ENCODE assay signal across 9 cellular contexts in the genomic region with DNA sequence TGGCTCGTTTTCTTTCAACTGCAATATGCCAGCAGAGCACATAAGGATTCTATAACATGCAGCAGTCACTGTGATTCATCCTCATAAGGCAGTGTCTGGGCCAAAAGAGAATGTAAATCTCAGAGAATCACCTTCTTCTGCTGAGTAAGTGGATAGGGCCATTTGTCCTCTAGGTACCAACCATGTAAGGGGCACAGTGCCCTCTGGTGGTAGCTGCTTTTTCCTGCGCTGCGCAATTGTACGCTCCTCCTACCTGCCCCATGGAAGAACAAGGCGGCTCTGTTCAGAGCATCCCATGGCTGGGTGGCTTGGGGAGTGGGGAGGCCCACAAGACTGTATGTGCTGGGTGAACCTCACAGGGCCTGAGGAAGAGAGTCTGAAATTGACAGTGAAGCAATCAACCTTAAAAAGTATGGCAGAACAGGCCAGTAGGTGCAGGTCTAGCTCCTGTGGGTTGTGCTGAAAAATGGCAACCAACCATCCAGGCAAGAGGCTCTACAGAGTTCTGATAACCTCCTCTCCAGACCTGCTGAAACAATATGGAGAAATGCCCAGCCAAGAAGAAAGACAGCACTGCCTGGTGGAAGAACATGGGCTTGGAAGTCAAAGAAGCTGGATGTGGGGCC.
DNase-seq lines count a peak whose midpoint lies in the region; ATAC-seq, FAIRE-seq and TF ChIP-seq lines count a peak whose summit lies in the region.
"Had no signal": no experiment of that assay in that cellular context is flagged by ENCODE, and none has a peak within 500 bp of the region (broad histone marks: within the 10 kb centered on the region; RNA-seq: fewer than 3 reads in every experiment).

No MANE protein-coding gene starts in this region.

- 10% methylated on average over 5 of the region's 5 CpGs for WGBS in A549 (ENCODE audit: missing lambda C conversion rate)
- WGBS in right cardiac atrium = 14% methylated on average over 5 of the region's 5 CpGs

- CTCF ChIA-PET in A549 (lab: Yijun Ruan, JAX) = interaction anchor here (0.6 to 3.0 kb wide), 28 partner anchors 9 to 964 kb away, joined by 3 to 33 read pairs (median 3); partner anchors contain the start of gene ADAM12

- H3K4me1 ChIP-seq in A549 = no peaks in the 10 kb centered on the region
- no peaks in the 10 kb centered on the region for H3K4me1 ChIP-seq in right cardiac atrium (ENCODE audit: control insufficient read depth, insufficient read depth, low read length)

- DNase-seq in A549 (ENCODE audit: low read depth in 1 of 2, low spot score in 1 of 2) = peak; percentile 55 to 84
- DNase-seq in GM12892 (ENCODE audit: insufficient read length) = peak; percentile 1
- peak; percentile 79 for DNase-seq in HT1080 (ENCODE audit: low read depth)
- peak; percentile 49 for DNase-seq in SK-N-DZ (ENCODE audit: low spot score)
- DNase-seq in amygdala (lab: John Stamatoyannopoulos, UW) = peak in 52 of 56 donors; percentile 12 to 88 (median 52)
- DNase-seq in right cardiac atrium = peak; percentile 68 to 87 (median 82)
- peak; percentile 84 for DNase-seq in retina

- peak; percentile 99 to 100 for ATAC-seq in A549
- ATAC-seq in right cardiac atrium = peak; percentile 48 to 82
- ATAC-seq in GM19397 (IDR thresholded peaks at IDR 0.05; ENCODE audit: unreplicated experiment) = no peak
- ATAC-seq: naive thymus-derived CD8-positive, alpha-beta T cell had no signal

- no peak for TF ChIP-seq EP300 in A549 (IDR thresholded peaks at IDR 0.05)

- peak; percentile 81 for TF ChIP-seq CTCF in A549 (IDR thresholded peaks at IDR 0.05)

- TF ChIP-seq POLR2A in A549 (IDR thresholded peaks at IDR 0.05; ENCODE audit: low read length) (no peak), GM12892 (IDR thresholded peaks at IDR 0.05; ENCODE audit: low read depth, low read length) (no peak)

- H3K9me3 ChIP-seq in A549 = no peaks in the 10 kb centered on the region
- no peaks in the 10 kb centered on the region for H3K9me3 ChIP-seq in right cardiac atrium (ENCODE audit: control insufficient read depth, low read length)

- FAIRE-seq in A549 (lab: Jason Lieb, UNC) (no peak), GM12892 (lab: Jason Lieb, UNC) (peak; percentile 5)

- H3K4me3 ChIP-seq in A549 (no peak overlapping the region), right cardiac atrium (ENCODE audit: low read length) (no peak overlapping the region)

- POLR2A ChIA-PET in A549 (lab: Yijun Ruan, JAX) = no interaction called here

- intact Hi-C loops in right cardiac atrium (cut with DNase I) = loop anchor here in 1 of 4 donors (5.0 kb wide), 1 partner anchor 767 kb away; no protein-coding TSS in a partner anchor

- H3K27ac ChIP-seq in A549 (0 out of 6 replicates have a peak overlapping the region, but pooled peaks of 1 of the 2 experiments have one; percentile 5), right cardiac atrium (ENCODE audit: low read length) (no peak overlapping the region)

- TF ChIP-seq RAD21 in A549 (conservative IDR thresholded peaks at IDR 0.05 in 1 of 2, IDR thresholded peaks at IDR 0.05 in 1 of 2) = peak; percentile 85 to 86

- H3K4me2 ChIP-seq in A549 = no peak overlapping the region

- H3K27me3 ChIP-seq in right cardiac atrium (ENCODE audit: control insufficient read depth, insufficient read depth) = no peaks in the 10 kb centered on the region

TF ChIP-seq in A549, 52 proteins besides CTCF, POLR2A, EP300 and RAD21:
- TF ChIP-seq, protein P1, sequence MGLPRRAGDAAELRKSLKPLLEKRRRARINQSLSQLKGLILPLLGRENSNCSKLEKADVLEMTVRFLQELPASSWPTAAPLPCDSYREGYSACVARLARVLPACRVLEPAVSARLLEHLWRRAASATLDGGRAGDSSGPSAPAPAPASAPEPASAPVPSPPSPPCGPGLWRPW (IDR thresholded peaks at IDR 0.05) = no peak
- TF ChIP-seq MAFK (IDR thresholded peaks at IDR 0.05; ENCODE audit: partially characterized antibody) (peak; percentile 71), SMC3 (IDR thresholded peaks at IDR 0.05) (peak; percentile 87)

Comparison
In these comparisons a context has a peak if more than half of its experiments do, and no peak if none do; other contexts are left out.
1. DNase-seq: peak in every context shown above with its lines; median percentile 84 in retina; 82 in right cardiac atrium; 79 in HT1080; 70 in A549; 52 in amygdala; 49 in SK-N-DZ; 1 in GM12892.